8 cellular contexts compared by ENCODE assay signal in the genomic region with DNA sequence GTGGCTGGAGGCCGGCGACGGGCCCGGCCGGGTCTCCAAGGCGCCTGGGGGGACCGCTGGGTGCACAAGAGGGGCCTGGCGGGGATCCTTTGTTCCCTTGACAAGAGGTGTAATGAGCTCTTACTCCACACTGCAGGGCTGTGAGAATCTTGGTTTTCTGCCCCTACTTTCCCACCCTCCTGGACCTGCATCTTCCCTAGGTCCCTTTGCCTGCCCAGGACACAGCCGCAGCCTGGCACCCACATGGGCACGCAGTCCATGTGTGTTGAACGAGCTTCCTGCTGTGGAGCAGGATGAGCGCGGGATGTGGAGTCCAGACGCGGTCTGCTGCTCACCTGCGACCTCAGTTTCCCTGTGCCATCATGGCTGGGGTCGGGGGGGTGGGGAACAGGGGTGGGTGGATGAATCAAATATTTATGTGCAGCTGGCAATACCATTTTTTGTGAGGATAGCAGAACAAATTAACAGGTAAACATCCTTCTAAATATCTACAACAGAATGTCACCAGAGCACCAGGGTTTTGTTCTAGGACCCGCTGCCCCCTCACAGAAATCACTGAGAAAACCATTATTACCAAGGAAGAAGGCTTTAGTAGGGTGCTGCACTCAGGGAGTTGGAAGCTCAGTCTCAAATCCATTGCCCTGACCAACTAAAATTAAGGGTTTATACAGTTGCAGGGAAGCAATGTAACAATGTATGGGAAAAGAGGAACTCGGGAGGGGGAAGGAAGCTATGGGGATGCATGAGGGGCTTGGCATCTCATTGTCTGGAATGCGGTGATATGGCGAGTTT. TPM values are rescaled to one million over a fixed set of nuclear protein-coding genes. Genes with fewer than 3 reads are reported as not detected.
DNase-seq lines count a peak whose midpoint lies in the region; ATAC-seq, FAIRE-seq and TF ChIP-seq lines count a peak whose summit lies in the region.

No MANE protein-coding gene starts in this region.

- H3K4me3 ChIP-seq in HUES48 (ENCODE audit: low read depth, low read length) (peak overlapping the region; percentile 82), body of pancreas (peak overlapping the region; percentile 55 to 90), lower lobe of right lung (peak overlapping the region; percentile 87), uterus (peak overlapping the region; percentile 39 to 88)

- no peak for FAIRE-seq in GM12891 (lab: Jason Lieb, UNC)

- ATAC-seq in body of pancreas (peak; percentile 13), lower lobe of right lung (peak; percentile 29 to 31), HG02885 (IDR thresholded peaks at IDR 0.05; ENCODE audit: poor library complexity, unreplicated experiment) (no peak)

- H3K36me3 ChIP-seq in HUES48 (ENCODE audit: control insufficient read depth, insufficient read depth, low read length), result peaks cover 13% of the 10 kb centered on the region
- no peaks in the 10 kb centered on the region for H3K36me3 ChIP-seq in body of pancreas (replicated peaks in 1 of 2; ENCODE audit: insufficient read depth in 1 of 2, low read depth in 2 of 2)
- peaks cover 13% of the 10 kb centered on the region for H3K36me3 ChIP-seq in lower lobe of right lung
- H3K36me3 ChIP-seq in uterus, result no peaks in the 10 kb centered on the region

- DNase-seq in GM12891 (ENCODE audit: insufficient read length, low spot score), result no peak
- DNase-seq in body of pancreas, result no peak
- no peak for DNase-seq in lower lobe of right lung
- no peak for DNase-seq in uterus
- DNase-seq in SW480 (ENCODE audit: low spot score), result no peak
- no peak for DNase-seq in retina

- WGBS in body of pancreas, 2 donors, result 36 to 53% methylated on average over 13 to 21 of the region's 21 CpGs

- no peaks in the 10 kb centered on the region for H3K27me3 ChIP-seq in HUES48 (ENCODE audit: control insufficient read depth, insufficient read depth, low read length)
- H3K27me3 ChIP-seq in body of pancreas, result no peaks in the 10 kb centered on the region
- H3K27me3 ChIP-seq in lower lobe of right lung (ENCODE audit: low read depth), result no peaks in the 10 kb centered on the region
- H3K27me3 ChIP-seq in uterus, result no peaks in the 10 kb centered on the region

- peaks cover 7% of the 10 kb centered on the region for H3K4me1 ChIP-seq in HUES48 (ENCODE audit: control insufficient read depth, insufficient read depth, low read length)
- peaks cover 38% of the 10 kb centered on the region for H3K4me1 ChIP-seq in body of pancreas
- peaks cover 23% of the 10 kb centered on the region for H3K4me1 ChIP-seq in lower lobe of right lung
- H3K4me1 ChIP-seq in uterus, result no peaks in the 10 kb centered on the region

- H3K9ac ChIP-seq in HUES48 (ENCODE audit: low read depth, low read length), result peak overlapping the region; percentile 93

- no peak for TF ChIP-seq POLR2A in GM12891 (IDR thresholded peaks at IDR 0.05; ENCODE audit: low read depth, low read length)
- no peak for TF ChIP-seq POLR2A in body of pancreas (IDR thresholded peaks at IDR 0.05)
- no peak for TF ChIP-seq POLR2A in uterus (IDR thresholded peaks at IDR 0.05)

- H3K9me3 ChIP-seq in HUES48 (ENCODE audit: control insufficient read depth, insufficient read depth, low read length) (peaks cover 15% of the 10 kb centered on the region), body of pancreas (no peaks in the 10 kb centered on the region), lower lobe of right lung (no peaks in the 10 kb centered on the region), uterus (no peaks in the 10 kb centered on the region)

- intact Hi-C loops in body of pancreas (cut with DNase I) (no loop called here), lower lobe of right lung (cut with DNase I) (no loop called here), uterus (cut with DNase I; ENCODE audit: low total_unique reads) (no loop called here)

- TF ChIP-seq CTCF in body of pancreas (IDR thresholded peaks at IDR 0.05) (peak in 4 of 7 experiments; percentile 51 to 63 (median 59)), lower lobe of right lung (IDR thresholded peaks at IDR 0.05) (peak; percentile 11), uterus (IDR thresholded peaks at IDR 0.05) (no peak)

- H3K27ac ChIP-seq in HUES48 (ENCODE audit: low read depth, low read length), result peak overlapping the region; percentile 98
- H3K27ac ChIP-seq in body of pancreas, result peak overlapping the region; percentile 86 to 98 (median 96)
- H3K27ac ChIP-seq in lower lobe of right lung, result peak overlapping the region; percentile 98
- peak overlapping the region; percentile 90 to 96 for H3K27ac ChIP-seq in uterus

TF ChIP-seq in GM12891, 5 proteins besides CTCF, POLR2A, EP300 and RAD21:
- TF ChIP-seq POU2F2 (IDR thresholded peaks at IDR 0.05; ENCODE audit: low read depth, low read length), result no peak
- TF ChIP-seq POLR2AphosphoS5 (IDR thresholded peaks at IDR 0.05; ENCODE audit: low read depth, low read length), result no peak
- 0 out of 2 replicates have a peak, but pooled peaks have one; percentile 21 for TF ChIP-seq SPI1 (IDR thresholded peaks at IDR 0.05; ENCODE audit: low read depth, low read length)
- no peak for TF ChIP-seq TAF1 (IDR thresholded peaks at IDR 0.05; ENCODE audit: low read depth, low read length)
- no peak for TF ChIP-seq PAX5 (IDR thresholded peaks at IDR 0.05; ENCODE audit: insufficient read depth, low read length, severe bottlenecking)
TF ChIP-seq in GM12891: peak in this region for 1.

RNA-seq across cellular contexts. Expression of gene NSMCE4A, which starts 0.5 kb away (rescaled TPM):
- polyA plus RNA-seq in GM12891 (2012; ENCODE audit: low read depth, missing spikeins), result 35.5 TPM
- 10 to 100 TPM; 68.9 to 70.8 TPM for total RNA-seq in body of pancreas
- 37.1 TPM for total RNA-seq in lower lobe of right lung
- total RNA-seq in uterus, result 10 to 100 TPM; 54.7 to 80.3 (median 65.5) TPM

RNA-seq across cellular contexts. Expression of gene TACC2, which starts 13.5 kb away (rescaled TPM):
- polyA plus RNA-seq in GM12891 (2012; ENCODE audit: low read depth, missing spikeins), result 0.09 TPM
- total RNA-seq in body of pancreas (10 to 100 TPM; 29.0 to 38.7 TPM), lower lobe of right lung (141 TPM), uterus (10 to 100 TPM; 11.5 to 73.0 (median 14.5) TPM)

RNA-seq across cellular contexts. Expression of gene ATE1, which starts 47.7 kb away (rescaled TPM):
- 8.3 TPM for polyA plus RNA-seq in GM12891 (2012; ENCODE audit: low read depth, missing spikeins)
- 10 to 100 TPM; 15.0 to 19.8 TPM for total RNA-seq in body of pancreas
- 26.0 TPM for total RNA-seq in lower lobe of right lung
- 10 to 100 TPM; 13.5 to 90.2 (median 27.7) TPM for total RNA-seq in uterus

Comparison
In these comparisons a context has a peak if more than half of its experiments do, and no peak if none do; other contexts are left out.
1. CTCF ChIP-seq: peak in body of pancreas (4 of 7) and lower lobe of right lung (single experiment); none in uterus (0 of 4).
2. Peak in every context shown above with its lines, with median percentiles within 50 percentile points of each other: H3K27ac ChIP-seq and H3K4me3 ChIP-seq.